In the genomic region with DNA sequence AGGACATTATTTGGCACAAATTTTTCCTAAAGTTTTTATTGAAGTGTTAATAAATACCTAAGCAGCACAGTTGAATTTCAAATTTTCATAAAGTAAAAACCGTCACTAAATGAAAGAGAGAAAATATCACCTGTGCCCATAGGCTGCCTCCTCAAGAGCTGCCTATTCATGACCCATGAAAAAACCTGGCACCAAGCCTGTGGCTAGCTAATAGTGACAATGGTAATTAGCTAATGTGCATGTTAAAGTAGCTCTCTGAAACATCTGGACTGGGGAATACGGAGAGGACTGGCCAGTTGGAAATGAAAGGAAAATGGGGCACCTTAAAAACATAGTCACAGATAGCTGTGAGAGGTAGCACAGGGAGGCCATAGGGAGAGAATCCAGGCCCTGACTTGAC, we compare ENCODE assay signal across 14 cellular contexts. TPM values are rescaled to one million over a fixed set of nuclear protein-coding genes. Genes with fewer than 3 reads are reported as not detected.
DNase-seq lines count a peak whose midpoint lies in the region; TF ChIP-seq lines count a peak whose summit lies in the region.
"Had no signal": no experiment of that assay in that cellular context is flagged by ENCODE, and none has a peak within 500 bp of the region (broad histone marks: within the 10 kb centered on the region; RNA-seq: fewer than 3 reads in every experiment).

No MANE protein-coding gene starts in this region.

- H3K4me3 ChIP-seq in vagina, result no peak overlapping the region
- H3K4me3 ChIP-seq: GM23248, PC-9, SK-N-MC had no signal

- no peak for TF ChIP-seq POLR2A in vagina (IDR thresholded peaks at IDR 0.05)

- H3K9me3 ChIP-seq in vagina, result no peaks in the 10 kb centered on the region

- DNase-seq in NCI-H1417 (lab: John Stamatoyannopoulos, UW), result peak in 2 of 3 experiments; percentile 56 to 86
- DNase-seq in NCI-H1417 treated with DMSO at 0.1 percent for 48 hours (lab: John Stamatoyannopoulos, UW), result no peak
- DNase-seq in NCI-H1105 treated with DMSO at 0.1 percent for 48 hours (lab: John Stamatoyannopoulos, UW), result peak; percentile 95
- DNase-seq in NCI-H69 (lab: John Stamatoyannopoulos, UW), result peak; percentile 97
- DNase-seq in superior temporal gyrus (ENCODE audit: extremely low spot score), result peak; percentile 22
- no peak for DNase-seq in vagina (ENCODE audit: extremely low spot score in 2 of 2)
- DNase-seq in SKM-1 treated with dmso at 0.1 percent for 144 hours (lab: John Stamatoyannopoulos, UW; ENCODE audit: unreplicated experiment), result no peak
- DNase-seq in epidermal melanocyte (ENCODE audit: insufficient read length, low spot score), result no peak
- DNase-seq: DND-41, GF-D8, GM23248, PC-9, T-helper 1 cell had no signal

- H3K27me3 ChIP-seq in vagina, result no peaks in the 10 kb centered on the region

- peaks cover 5% of the 10 kb centered on the region for H3K4me1 ChIP-seq in vagina

- intact Hi-C loops in vagina (cut with DNase I), result no loop called here

- H3K36me3 ChIP-seq in vagina, result no peaks in the 10 kb centered on the region

- TF ChIP-seq CTCF in vagina (IDR thresholded peaks at IDR 0.05), result no peak

- no peak overlapping the region for H3K27ac ChIP-seq in vagina
- H3K27ac ChIP-seq: GM23248, PC-9, SK-N-MC had no signal

RNA-seq across cellular contexts. Expression of a gene that starts 5.4 kb away (rescaled TPM):
- total RNA-seq in vagina, result 16.0 TPM

Comparison
In these comparisons a context has a peak if more than half of its experiments do, and no peak if none do; other contexts are left out.
1. DNase-seq: peak in NCI-H1417 (2 of 3), NCI-H1105 treated with DMSO at 0.1 percent for 48 hours (single experiment), NCI-H69 (single experiment) and superior temporal gyrus (single experiment); none in NCI-H1417 treated with DMSO at 0.1 percent for 48 hours (single experiment), vagina (0 of 2), SKM-1 treated with dmso at 0.1 percent for 144 hours (single experiment) and epidermal melanocyte (single experiment).